20 cellular contexts compared by ENCODE assay signal in genomic region chr2:237120956-237121720, GRCh38.
"Had no signal": no experiment of that assay in that cellular context is flagged by ENCODE, and none has a peak within 500 bp of the region (broad histone marks: within the 10 kb centered on the region; RNA-seq: fewer than 3 reads in every experiment).

No MANE protein-coding gene starts in this region.

- H3K9me3 ChIP-seq: body of pancreas, left lung, pancreas, transverse colon, uterus had no signal

- H3K4me2 ChIP-seq: neural progenitor cell had no signal

- H2AFZ ChIP-seq: neural progenitor cell had no signal

- H3K27ac Mint-ChIP-seq: activated naive CD8-positive, alpha-beta T cell treated with anti-CD3 and anti-CD28 coated beads for 36 hours; endodermal cell; naive B cell; neural progenitor cell had no signal

- H3K9ac ChIP-seq: neural progenitor cell had no signal

- H3K27ac ChIP-seq: body of pancreas, epithelial cell of prostate, left lung, neural progenitor cell, pancreas, transverse colon had no signal

- H3K36me3 ChIP-seq: left lung, neural progenitor cell, pancreas, transverse colon, uterus had no signal

- H3K4me1 ChIP-seq: body of pancreas, neural progenitor cell, pancreas had no signal

- DNase-seq: activated CD4-positive, alpha-beta T cell treated with anti-CD3 and anti-CD28 coated beads, Interleukin-2, amount 50 U/mL, for 48 hours; activated naive CD4-positive, alpha-beta T cell; activated naive CD8-positive, alpha-beta T cell treated with anti-CD3 and anti-CD28 coated beads for 36 hours; amygdala; body of pancreas; central memory CD4-positive, alpha-beta T cell; endodermal cell; left lung; naive B cell; pancreas; stimulated activated CD4-positive, alpha-beta T cell treated with anti-CD3 and anti-CD28 coated beads, Interleukin-12 subunit alpha, Interleukin-12 subunit beta, amount 100 ng/mL, for 4 hours; stimulated activated CD4-positive, alpha-beta T cell treated with anti-CD3 and anti-CD28 coated beads, Interleukin-1b, Interleukin-23, amount 100 ng/mL, for 48 hours; stimulated activated CD8-positive, alpha-beta memory T cell treated with anti-CD3 and anti-CD28 coated beads, Interleukin-4, amount 100 ng/mL, for 48 hours; stimulated activated naive CD4-positive, alpha-beta T cell treated with Interleukin-2 at 50 U/mL for 16 hours; substantia nigra; transverse colon; uterus had no signal

- H3K27me3 ChIP-seq: body of pancreas, left lung, neural progenitor cell, pancreas, transverse colon, uterus had no signal

- H3K4me3 Mint-ChIP-seq: activated naive CD8-positive, alpha-beta T cell treated with anti-CD3 and anti-CD28 coated beads for 36 hours; endodermal cell; naive B cell; neural progenitor cell had no signal

- H3K4me1 Mint-ChIP-seq: endodermal cell, neural progenitor cell had no signal

- ATAC-seq: body of pancreas, left lung, pancreas, sciatic nerve had no signal

- H3K4me3 ChIP-seq: body of pancreas, left lung, neural progenitor cell, pancreas, transverse colon, uterus had no signal

- H3K36me3 Mint-ChIP-seq: activated naive CD8-positive, alpha-beta T cell treated with anti-CD3 and anti-CD28 coated beads for 36 hours; naive B cell; neural progenitor cell had no signal

- H3K9me3 Mint-ChIP-seq: activated naive CD8-positive, alpha-beta T cell treated with anti-CD3 and anti-CD28 coated beads for 36 hours; naive B cell had no signal

- H3K27me3 Mint-ChIP-seq: activated naive CD8-positive, alpha-beta T cell treated with anti-CD3 and anti-CD28 coated beads for 36 hours; naive B cell had no signal
